In genomic region chr3:128497305-128498126, GRCh38 we compare ENCODE assay signal across 8 cellular contexts. TPM values are rescaled to one million over a fixed set of nuclear protein-coding genes. Genes with fewer than 3 reads are reported as not detected.
A peak's percentile ranks its signal among the peaks of the same experiment; 100 is the strongest.
DNase-seq lines count a peak whose midpoint lies in the region; ATAC-seq, FAIRE-seq and TF ChIP-seq lines count a peak whose summit lies in the region.

No MANE protein-coding gene starts in this region.

- H3K27ac ChIP-seq in ACC112 (ENCODE audit: low read depth, low read length) = no peak overlapping the region
- no peak overlapping the region for H3K27ac ChIP-seq in coronary artery

- peaks cover 12% of the 10 kb centered on the region for H3K4me1 ChIP-seq in ACC112 (ENCODE audit: control insufficient read depth, insufficient read depth, low read length, unreplicated experiment)

- H3K4me3 ChIP-seq in ACC112 (ENCODE audit: low read depth, low read length) = peak overlapping the region; percentile 78
- H3K4me3 ChIP-seq in coronary artery = peak overlapping the region; percentile 78

- ATAC-seq in HG03439 (IDR thresholded peaks at IDR 0.05; ENCODE audit: unreplicated experiment) = no peak

- peak overlapping the region; percentile 44 for H2AFZ ChIP-seq in ACC112 (ENCODE audit: low read length, unreplicated experiment)

- no peaks in the 10 kb centered on the region for H3K79me2 ChIP-seq in ACC112 (ENCODE audit: control insufficient read depth, insufficient read depth, low read length, unreplicated experiment)

- peak; percentile 82 for TF ChIP-seq CTCF in coronary artery (IDR thresholded peaks at IDR 0.05)

- H3K36me3 ChIP-seq in ACC112 (ENCODE audit: insufficient read depth, low read length) = no peaks in the 10 kb centered on the region

- peak; percentile 80 for DNase-seq in GM19239 (ENCODE audit: insufficient read length, low spot score)
- DNase-seq in NCI-H446 treated with DMSO at 0.1 percent for 48 hours (lab: John Stamatoyannopoulos, UW) = peak; percentile 16
- peak; percentile 66 to 69 for DNase-seq in activated CD4-positive, alpha-beta T cell treated with anti-CD3 and anti-CD28 coated beads for 4 hours
- DNase-seq in coronary artery (ENCODE audit: low spot score) = peak; percentile 66
- peak; percentile 56 to 87 for DNase-seq in lung microvascular endothelial cell (ENCODE audit: low read depth in 2 of 2)
- peak; percentile 34 for DNase-seq in stimulated activated CD8-positive, alpha-beta memory T cell treated with anti-CD3 and anti-CD28 coated beads, Interleukin-12 subunit alpha, Interleukin-12 subunit beta, amount 100 ng/mL, for 24 hours (ENCODE audit: extremely low read depth)

- no peak for FAIRE-seq in GM19239 (lab: Jason Lieb, UNC)

- H3K27me3 ChIP-seq in ACC112 (ENCODE audit: insufficient read depth, low read length) = peaks cover 44% of the 10 kb centered on the region

RNA-seq across cellular contexts. Expression of gene GATA2, which starts 4.5 kb away (rescaled TPM):
- 7.8 and 11.3 TPM in 2 replicates for total RNA-seq in lung microvascular endothelial cell

RNA-seq across cellular contexts. Expression of gene DNAJB8, which starts 30.8 kb away (rescaled TPM):
- total RNA-seq in lung microvascular endothelial cell = not detected in 2 replicates

Comparison
In these comparisons a context has a peak if more than half of its experiments do, and no peak if none do; other contexts are left out.
1. DNase-seq: peak in every context shown above with its lines; median percentile 80 in GM19239; 72 in lung microvascular endothelial cell; 68 in activated CD4-positive, alpha-beta T cell treated with anti-CD3 and anti-CD28 coated beads for 4 hours; 66 in coronary artery; 34 in stimulated activated CD8-positive, alpha-beta memory T cell treated with anti-CD3 and anti-CD28 coated beads, Interleukin-12 subunit alpha, Interleukin-12 subunit beta, amount 100 ng/mL, for 24 hours; 16 in NCI-H446 treated with DMSO at 0.1 percent for 48 hours.